10 cellular contexts compared by ENCODE assay signal in genomic region chr4:112509243-112510190, GRCh38. TPM values are rescaled to one million over a fixed set of nuclear protein-coding genes. Genes with fewer than 3 reads are reported as not detected.
A peak's percentile ranks its signal among the peaks of the same experiment; 100 is the strongest.
DNase-seq lines count a peak whose midpoint lies in the region; ATAC-seq and TF ChIP-seq lines count a peak whose summit lies in the region.
"Had no signal": no experiment of that assay in that cellular context is flagged by ENCODE, and none has a peak within 500 bp of the region (broad histone marks: within the 10 kb centered on the region; RNA-seq: fewer than 3 reads in every experiment).

No MANE protein-coding gene starts in this region.

- ATAC-seq in central memory CD8-positive, alpha-beta T cell (replicated peaks; ENCODE audit: extremely low read depth, poor library complexity, severe bottlenecking) = no peak
- ATAC-seq in HG03025 (IDR thresholded peaks at IDR 0.05; ENCODE audit: low FRiP score, unreplicated experiment) = no peak

- peak overlapping the region; percentile 21 for H3K4me3 Mint-ChIP-seq in central memory CD8-positive, alpha-beta T cell
- H3K4me3 Mint-ChIP-seq in progenitor cell of endocrine pancreas (ENCODE audit: low read depth) = no peak overlapping the region

- H3K27me3 Mint-ChIP-seq in central memory CD8-positive, alpha-beta T cell = peaks cover 97% of the 10 kb centered on the region
- peaks cover 91% of the 10 kb centered on the region for H3K27me3 Mint-ChIP-seq in progenitor cell of endocrine pancreas

- no peaks in the 10 kb centered on the region for H3K9me3 Mint-ChIP-seq in central memory CD8-positive, alpha-beta T cell
- H3K9me3 Mint-ChIP-seq in progenitor cell of endocrine pancreas (ENCODE audit: low read depth) = no peaks in the 10 kb centered on the region

- peak; percentile 42 for DNase-seq in ELF-1 (ENCODE audit: low read depth, low spot score)
- DNase-seq in NCI-H1092 treated with DMSO at 0.1 percent for 48 hours (lab: John Stamatoyannopoulos, UW) = peak; percentile 90
- DNase-seq in central memory CD8-positive, alpha-beta T cell (ENCODE audit: low spot score in 2 of 2) = no peak
- no peak for DNase-seq in progenitor cell of endocrine pancreas (ENCODE audit: low spot score, unreplicated experiment)
- DNase-seq in foreskin melanocyte = no peak
- no peak for DNase-seq in NCI-H1694 treated with DMSO at 0.1 percent for 48 hours (lab: John Stamatoyannopoulos, UW)
- DNase-seq in OCI-M1 (lab: John Stamatoyannopoulos, UW) = no peak
- DNase-seq: NCI-H2081 treated with DMSO at 0.1 percent for 48 hours had no signal

- no peak for TF ChIP-seq CTCF in progenitor cell of endocrine pancreas (IDR thresholded peaks at IDR 0.05; ENCODE audit: unreplicated experiment)

- peaks cover 20% of the 10 kb centered on the region for H3K4me1 Mint-ChIP-seq in central memory CD8-positive, alpha-beta T cell
- peaks cover 5% of the 10 kb centered on the region for H3K4me1 Mint-ChIP-seq in progenitor cell of endocrine pancreas (ENCODE audit: low read depth)

- H3K36me3 Mint-ChIP-seq in central memory CD8-positive, alpha-beta T cell (ENCODE audit: insufficient read depth) = peaks cover under 1% of the 10 kb centered on the region
- H3K36me3 Mint-ChIP-seq in progenitor cell of endocrine pancreas (ENCODE audit: insufficient read depth) = no peaks in the 10 kb centered on the region

- peak overlapping the region; percentile 32 for H3K27ac Mint-ChIP-seq in central memory CD8-positive, alpha-beta T cell (ENCODE audit: low read depth)
- peak overlapping the region; percentile 67 for H3K27ac Mint-ChIP-seq in progenitor cell of endocrine pancreas

RNA-seq across cellular contexts. Expression of gene NEUROG2, which starts 6.5 kb away (rescaled TPM):
- not detected in 2 replicates for total RNA-seq in progenitor cell of endocrine pancreas
- total RNA-seq: vagina had no signal

Comparison
In these comparisons a context has a peak if more than half of its experiments do, and no peak if none do; other contexts are left out.
1. DNase-seq: peak in ELF-1 (single experiment) and NCI-H1092 treated with DMSO at 0.1 percent for 48 hours (single experiment); none in central memory CD8-positive, alpha-beta T cell (0 of 2), progenitor cell of endocrine pancreas (single experiment), foreskin melanocyte (single experiment), NCI-H1694 treated with DMSO at 0.1 percent for 48 hours (single experiment) and OCI-M1 (single experiment).